Comparison of ENCODE assay signal across 9 cellular contexts in genomic region chr1:221829327-221830011, GRCh38.
DNase-seq lines count a peak whose midpoint lies in the region; ATAC-seq and TF ChIP-seq lines count a peak whose summit lies in the region.
"Had no signal": no experiment of that assay in that cellular context is flagged by ENCODE, and none has a peak within 500 bp of the region (broad histone marks: within the 10 kb centered on the region; RNA-seq: fewer than 3 reads in every experiment).

No MANE protein-coding gene starts in this region.

- no peak overlapping the region for H3K18ac ChIP-seq in mesendoderm (ENCODE audit: low read length)

- H3K4me2 ChIP-seq in mesendoderm (ENCODE audit: low read length): no peak overlapping the region

- no peak overlapping the region for H3K9ac ChIP-seq in mesendoderm (ENCODE audit: low read length)

- peaks cover 2% of the 10 kb centered on the region for H3K4me1 ChIP-seq in mesendoderm (ENCODE audit: control insufficient read depth, low read depth, low read length)

- peak; percentile 33 for DNase-seq in activated CD8-positive, alpha-beta memory T cell treated with anti-CD3 and anti-CD28 coated beads, Interleukin-2, amount 50 U/mL, for 4 hours
- DNase-seq in activated CD8-positive, alpha-beta memory T cell treated with anti-CD3 and anti-CD28 coated beads, Interleukin-2, amount 50 U/mL, for 48 hours: no peak
- DNase-seq in activated CD4-positive, alpha-beta T cell treated with anti-CD3 and anti-CD28 coated beads, Interleukin-2, amount 10 ng/mL, durations not matched to agents 24 days and 14 days: peak; percentile 84
- DNase-seq in fibroblast of pulmonary artery (ENCODE audit: low read depth) (peak; percentile 89), mesendoderm (no peak)
- peak; percentile 54 for DNase-seq in stimulated activated naive CD8-positive, alpha-beta T cell treated with anti-CD3 and anti-CD28 coated beads, Interleukin-15, Interleukin-2, amounts not matched to agents 100 U/mL and 50 U/mL, for 24 hours
- DNase-seq: DND-41 had no signal

- H3K79me1 ChIP-seq in mesendoderm (ENCODE audit: low read length): no peaks in the 10 kb centered on the region

- H3K23ac ChIP-seq in mesendoderm (ENCODE audit: low read length): no peak overlapping the region

- H3K56ac ChIP-seq in mesendoderm (ENCODE audit: low read length): no peak overlapping the region

- H3K36me3 Mint-ChIP-seq in activated CD4-positive, alpha-beta T cell treated with anti-CD3 and anti-CD28 coated beads, Interleukin-2, amount 10 ng/mL, durations not matched to agents 24 days and 14 days (ENCODE audit: low read depth): peaks cover 8% of the 10 kb centered on the region

- H3K4me1 Mint-ChIP-seq in activated CD4-positive, alpha-beta T cell treated with anti-CD3 and anti-CD28 coated beads, Interleukin-2, amount 10 ng/mL, durations not matched to agents 24 days and 14 days: peaks cover 67% of the 10 kb centered on the region

- peak overlapping the region; percentile 90 for H3K27ac Mint-ChIP-seq in activated CD4-positive, alpha-beta T cell treated with anti-CD3 and anti-CD28 coated beads, Interleukin-2, amount 10 ng/mL, durations not matched to agents 24 days and 14 days

- H2BK120ac ChIP-seq in mesendoderm (ENCODE audit: low read depth, low read length): no peak overlapping the region

- H3K36me3 ChIP-seq in mesendoderm (ENCODE audit: control insufficient read depth, insufficient read depth, low read length): no peaks in the 10 kb centered on the region

- H2AK5ac ChIP-seq in mesendoderm (ENCODE audit: low read length): no peak overlapping the region

- H2BK5ac ChIP-seq in mesendoderm (ENCODE audit: low read length): no peak overlapping the region

- no peak overlapping the region for H4K8ac ChIP-seq in mesendoderm (ENCODE audit: low read depth, low read length)

- H3K27me3 ChIP-seq in mesendoderm (ENCODE audit: insufficient read depth, low read length, poor library complexity): no peaks in the 10 kb centered on the region

- no peak overlapping the region for H3K4ac ChIP-seq in mesendoderm (ENCODE audit: low read depth, low read length)

- peak overlapping the region; percentile 73 for H3K4me3 Mint-ChIP-seq in activated CD4-positive, alpha-beta T cell treated with anti-CD3 and anti-CD28 coated beads, Interleukin-2, amount 10 ng/mL, durations not matched to agents 24 days and 14 days

- H3K9me3 Mint-ChIP-seq in activated CD4-positive, alpha-beta T cell treated with anti-CD3 and anti-CD28 coated beads, Interleukin-2, amount 10 ng/mL, durations not matched to agents 24 days and 14 days: peaks cover 14% of the 10 kb centered on the region

- H4K5ac ChIP-seq in mesendoderm (ENCODE audit: low read length): no peak overlapping the region

- no peak overlapping the region for H3K27ac ChIP-seq in mesendoderm (ENCODE audit: low read depth, low read length)

- no peak for TF ChIP-seq CTCF in fibroblast of pulmonary artery (IDR thresholded peaks at IDR 0.05; ENCODE audit: low read length, missing control alignments)

- WGBS in mesendoderm (ENCODE audit: extremely low coverage, insufficient coverage, low lambda C conversion rate): no CpG with 5 or more reads among the region's 5 CpGs

- no peak overlapping the region for H3K4me3 ChIP-seq in fibroblast of pulmonary artery (replicated peaks; ENCODE audit: low read depth, low read length)
- no peak overlapping the region for H3K4me3 ChIP-seq in mesendoderm (ENCODE audit: low read length)

- no peaks in the 10 kb centered on the region for H3K27me3 Mint-ChIP-seq in activated CD4-positive, alpha-beta T cell treated with anti-CD3 and anti-CD28 coated beads, Interleukin-2, amount 10 ng/mL, durations not matched to agents 24 days and 14 days

- no peak overlapping the region for H2BK15ac ChIP-seq in mesendoderm (replicated peaks; ENCODE audit: low read depth)

- intact Hi-C loops in activated CD4-positive, alpha-beta T cell treated with anti-CD3 and anti-CD28 coated beads, Interleukin-2, amount 10 ng/mL, durations not matched to agents 24 days and 14 days (cut with micrococcal nuclease): loop anchor here (1.0 to 10.0 kb wide), 8 partner anchors 11 to 1785 kb away; partner anchors contain the start of genes DUSP10 and EPRS1

- ATAC-seq in stimulated activated naive CD8-positive, alpha-beta T cell treated with anti-CD3 and anti-CD28 coated beads, Interleukin-15, Interleukin-2, amounts not matched to agents 100 U/mL and 50 U/mL, for 24 hours: peak; percentile 97
- ATAC-seq in HG02588 (IDR thresholded peaks at IDR 0.05; ENCODE audit: unreplicated experiment): no peak
- ATAC-seq in GM21825 (IDR thresholded peaks at IDR 0.05; ENCODE audit: unreplicated experiment): no peak

- H3K79me2 ChIP-seq in mesendoderm (ENCODE audit: control insufficient read depth, insufficient read depth, low read length): no peaks in the 10 kb centered on the region

Comparison
In these comparisons a context has a peak if more than half of its experiments do, and no peak if none do; other contexts are left out.
1. DNase-seq: peak in activated CD8-positive, alpha-beta memory T cell treated with anti-CD3 and anti-CD28 coated beads, Interleukin-2, amount 50 U/mL, for 4 hours (single experiment), activated CD4-positive, alpha-beta T cell treated with anti-CD3 and anti-CD28 coated beads, Interleukin-2, amount 10 ng/mL, durations not matched to agents 24 days and 14 days (single experiment), fibroblast of pulmonary artery (single experiment) and stimulated activated naive CD8-positive, alpha-beta T cell treated with anti-CD3 and anti-CD28 coated beads, Interleukin-15, Interleukin-2, amounts not matched to agents 100 U/mL and 50 U/mL, for 24 hours (single experiment); none in activated CD8-positive, alpha-beta memory T cell treated with anti-CD3 and anti-CD28 coated beads, Interleukin-2, amount 50 U/mL, for 48 hours (single experiment) and mesendoderm (single experiment).